28 cellular contexts compared by ENCODE assay signal in the genomic region with DNA sequence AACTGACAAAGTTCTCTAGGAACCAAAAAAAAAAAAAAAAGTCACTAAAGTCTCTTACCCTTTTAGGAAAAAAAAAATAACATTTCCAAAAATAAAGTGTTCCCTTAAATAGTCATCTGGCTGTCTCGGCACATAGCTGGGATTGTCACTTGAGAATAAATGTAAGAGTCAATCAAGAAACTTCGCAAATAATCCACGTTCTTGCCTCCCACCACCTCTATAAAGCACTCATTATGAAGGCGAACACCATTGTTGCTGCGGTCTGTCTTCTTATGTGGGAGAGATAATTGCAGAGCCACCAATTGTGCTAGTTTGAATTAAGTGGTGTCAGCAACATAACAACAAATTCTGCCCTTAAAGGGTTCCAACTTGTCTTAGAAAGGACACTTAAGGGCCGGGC.
"Had no signal": no experiment of that assay in that cellular context is flagged by ENCODE, and none has a peak within 500 bp of the region (broad histone marks: within the 10 kb centered on the region; RNA-seq: fewer than 3 reads in every experiment).

No MANE protein-coding gene starts in this region.

- H3K4me1 ChIP-seq: stomach, suprapubic skin, testis, thyroid gland, tibial nerve, upper lobe of left lung, upper lobe of right lung, uterus, vagina had no signal

- H3K27ac ChIP-seq: stomach, suprapubic skin, testis, thoracic aorta, thyroid gland, tibial artery, tibial nerve, transverse colon, upper lobe of left lung, upper lobe of right lung, uterus, vagina had no signal

- H3K4me1 Mint-ChIP-seq: stimulated activated effector memory CD8-positive, alpha-beta T cell treated with anti-CD3 and anti-CD28 coated beads, Interleukin-12 subunit alpha, Interleukin-12 subunit beta, amount 100 ng/mL, for 72 hours; stimulated activated memory B cell treated with anti-CD40 and anti-IgM and Interleukin-4, amounts not matched to agents 10 μg/mL and 1 μg/mL and 100 μg/mL, for 72 hours; stimulated activated naive B cell treated with anti-CD40 and anti-IgM and Interleukin-4, amounts not matched to agents 10 μg/mL and 1 μg/mL and 100 μg/mL, for 72 hours; stimulated activated naive CD8-positive, alpha-beta T cell treated with anti-CD3 and anti-CD28 coated beads, Interleukin-15, amount 100 ng/mL, for 72 hours had no signal

- H3K27ac Mint-ChIP-seq: stimulated activated effector memory CD8-positive, alpha-beta T cell treated with anti-CD3 and anti-CD28 coated beads, Interleukin-12 subunit alpha, Interleukin-12 subunit beta, amount 100 ng/mL, for 72 hours; stimulated activated memory B cell treated with anti-CD40 and anti-IgM and Interleukin-4, amounts not matched to agents 10 μg/mL and 1 μg/mL and 100 μg/mL, for 72 hours; stimulated activated naive B cell treated with anti-CD40 and anti-IgM and Interleukin-4, amounts not matched to agents 10 μg/mL and 1 μg/mL and 100 μg/mL, for 72 hours; stimulated activated naive CD8-positive, alpha-beta T cell treated with anti-CD3 and anti-CD28 coated beads, Interleukin-15, amount 100 ng/mL, for 72 hours; stimulated activated naive CD8-positive, alpha-beta T cell treated with anti-CD3 and anti-CD28 coated beads, Interleukin-15, Interleukin-2, amounts not matched to agents 100 ng/mL and 50 ng/mL, for 24 hours; type B pancreatic cell had no signal

- H3K36me3 ChIP-seq: stomach, suprapubic skin, thoracic aorta, thyroid gland, tibial artery, tibial nerve, transverse colon, upper lobe of left lung, upper lobe of right lung, uterus, vagina had no signal

- H3K9me3 ChIP-seq: stomach, suprapubic skin, testis, thoracic aorta, thyroid gland, tibial artery, tibial nerve, transverse colon, upper lobe of left lung, upper lobe of right lung, uterus, vagina had no signal

- H3K27me3 ChIP-seq: stomach, suprapubic skin, testis, thyroid gland, tibial artery, tibial nerve, transverse colon, upper lobe of left lung, upper lobe of right lung, uterus, vagina had no signal

- DNase-seq: stimulated activated CD4-positive, alpha-beta T cell treated with anti-CD3 and anti-CD28 coated beads, Interleukin-2, amount 100 ng/mL, for 48 hours; stimulated activated CD4-positive, alpha-beta T cell treated with anti-CD3 and anti-CD28 coated beads, Interleukin-4, amount 100 ng/mL, for 1 hour; stimulated activated CD4-positive, alpha-beta T cell treated with anti-CD3 and anti-CD28 coated beads, Interleukin-4, amount 100 ng/mL, for 24 hours; stimulated activated CD4-positive, alpha-beta T cell treated with anti-CD3 and anti-CD28 coated beads, Interleukin-4, amount 100 ng/mL, for 4 hours; stimulated activated CD8-positive, alpha-beta memory T cell treated with anti-CD3 and anti-CD28 coated beads, Interleukin-4, amount 100 ng/mL, for 48 hours; stimulated activated naive B cell treated with anti-CD40 and anti-IgM and Interleukin-4, amounts not matched to agents 10 μg/mL and 1 μg/mL and 100 μg/mL, for 72 hours; stimulated activated naive CD4-positive, alpha-beta T cell; stimulated activated naive CD4-positive, alpha-beta T cell treated with Interleukin-2 at 50 U/mL for 16 hours; stimulated activated naive CD8-positive, alpha-beta T cell treated with anti-CD3 and anti-CD28 coated beads, Interleukin-15, amount 100 ng/mL, for 72 hours; stimulated activated naive CD8-positive, alpha-beta T cell treated with anti-CD3 and anti-CD28 coated beads, Interleukin-15, Interleukin-2, amounts not matched to agents 100 U/mL and 50 U/mL, for 24 hours; stomach; substantia nigra; testis; thyroid gland; tibial artery; transverse colon; upper lobe of left lung; upper lobe of right lung; uterus had no signal

- ATAC-seq: stimulated activated effector memory CD8-positive, alpha-beta T cell treated with anti-CD3 and anti-CD28 coated beads, Interleukin-12 subunit alpha, Interleukin-12 subunit beta, amount 100 ng/mL, for 72 hours; stimulated activated memory B cell treated with anti-CD40 and anti-IgM and Interleukin-4, amounts not matched to agents 10 μg/mL and 1 μg/mL and 100 μg/mL, for 72 hours; stimulated activated naive B cell treated with anti-CD40 and anti-IgM and Interleukin-4, amounts not matched to agents 10 μg/mL and 1 μg/mL and 100 μg/mL, for 72 hours; stimulated activated naive CD8-positive, alpha-beta T cell treated with anti-CD3 and anti-CD28 coated beads, Interleukin-15, amount 100 ng/mL, for 72 hours; stimulated activated naive CD8-positive, alpha-beta T cell treated with anti-CD3 and anti-CD28 coated beads, Interleukin-15, Interleukin-2, amounts not matched to agents 100 U/mL and 50 U/mL, for 24 hours; upper lobe of right lung had no signal

- H3K36me3 Mint-ChIP-seq: stimulated activated effector memory CD8-positive, alpha-beta T cell treated with anti-CD3 and anti-CD28 coated beads, Interleukin-12 subunit alpha, Interleukin-12 subunit beta, amount 100 ng/mL, for 72 hours; stimulated activated memory B cell treated with anti-CD40 and anti-IgM and Interleukin-4, amounts not matched to agents 10 μg/mL and 1 μg/mL and 100 μg/mL, for 72 hours; type B pancreatic cell had no signal

- H3K9me3 Mint-ChIP-seq: stimulated activated effector memory CD8-positive, alpha-beta T cell treated with anti-CD3 and anti-CD28 coated beads, Interleukin-12 subunit alpha, Interleukin-12 subunit beta, amount 100 ng/mL, for 72 hours; stimulated activated naive CD8-positive, alpha-beta T cell treated with anti-CD3 and anti-CD28 coated beads, Interleukin-15, Interleukin-2, amounts not matched to agents 100 ng/mL and 50 ng/mL, for 24 hours had no signal

- FAIRE-seq: urothelium cell line had no signal

- H3K4me3 ChIP-seq: stomach, suprapubic skin, testis, thoracic aorta, thyroid gland, tibial nerve, transverse colon, upper lobe of left lung, upper lobe of right lung, uterus, vagina had no signal

- H3K4me3 Mint-ChIP-seq: stimulated activated effector memory CD8-positive, alpha-beta T cell treated with anti-CD3 and anti-CD28 coated beads, Interleukin-12 subunit alpha, Interleukin-12 subunit beta, amount 100 ng/mL, for 72 hours; stimulated activated memory B cell treated with anti-CD40 and anti-IgM and Interleukin-4, amounts not matched to agents 10 μg/mL and 1 μg/mL and 100 μg/mL, for 72 hours; stimulated activated naive B cell treated with anti-CD40 and anti-IgM and Interleukin-4, amounts not matched to agents 10 μg/mL and 1 μg/mL and 100 μg/mL, for 72 hours; stimulated activated naive CD8-positive, alpha-beta T cell treated with anti-CD3 and anti-CD28 coated beads, Interleukin-15, amount 100 ng/mL, for 72 hours; stimulated activated naive CD8-positive, alpha-beta T cell treated with anti-CD3 and anti-CD28 coated beads, Interleukin-15, Interleukin-2, amounts not matched to agents 100 ng/mL and 50 ng/mL, for 24 hours; type B pancreatic cell had no signal
